ENCODE assay signal across 8 cellular contexts in the genomic region with DNA sequence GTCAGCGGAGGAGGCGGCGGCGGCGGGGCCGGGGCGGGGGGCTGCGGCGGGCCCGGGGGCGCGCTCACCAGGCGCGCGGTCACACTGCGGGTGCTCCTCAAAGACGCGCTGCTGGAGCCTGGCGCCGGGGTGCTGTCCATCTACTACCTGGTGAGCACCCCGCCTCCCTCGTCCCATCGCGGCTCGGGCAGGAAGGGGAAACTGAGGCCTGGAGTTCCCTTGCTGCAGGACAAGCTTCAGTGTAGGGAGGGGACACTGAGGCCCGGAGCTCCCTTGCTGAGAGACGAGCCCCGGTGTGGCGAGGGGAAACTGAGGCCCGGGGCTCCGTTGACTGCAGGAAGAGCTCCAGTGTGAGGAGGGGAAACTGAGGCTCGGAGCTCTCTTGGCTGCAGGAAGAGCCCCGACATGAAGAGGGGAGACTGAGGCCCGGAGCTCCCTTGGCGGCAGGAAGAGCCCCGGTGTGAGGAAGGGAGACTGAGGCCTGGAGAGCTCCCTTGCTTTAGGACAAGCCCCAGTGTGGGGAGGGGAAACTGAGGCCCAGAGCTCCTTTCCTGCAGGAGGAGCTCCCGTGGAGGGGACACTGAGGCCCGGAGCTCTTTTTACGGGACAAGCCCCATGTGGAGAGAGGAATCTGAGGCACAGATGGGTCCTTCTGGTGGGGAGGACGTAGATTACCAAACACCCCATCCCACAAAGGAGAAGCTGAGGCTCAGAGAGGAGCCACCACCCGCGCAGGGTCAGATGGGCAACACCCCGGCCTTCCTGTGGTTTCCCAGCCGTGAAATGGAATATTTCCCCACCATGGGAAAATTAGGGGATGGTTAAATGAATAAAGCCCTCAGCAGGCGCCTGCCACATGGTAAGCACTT. TPM values are rescaled to one million over a fixed set of nuclear protein-coding genes. Genes with fewer than 3 reads are reported as not detected.
DNase-seq lines count a peak whose midpoint lies in the region; ATAC-seq and TF ChIP-seq lines count a peak whose summit lies in the region.

No MANE protein-coding gene starts in this region.

- CTCF ChIA-PET in RWPE1 (lab: Yijun Ruan, JAX): interaction anchor here (0.6 to 1.1 kb wide), 2 partner anchors 8 to 78 kb away, joined by 3 to 10 read pairs; no protein-coding TSS in a partner anchor

- peak overlapping the region; percentile 91 for H3K27ac ChIP-seq in RWPE1

- POLR2A ChIA-PET in RWPE1 (lab: Yijun Ruan, JAX; ENCODE audit: low non-redundant PET): no interaction called here

- intact Hi-C loops in sciatic nerve (cut with DNase I): no loop called here

- TF ChIP-seq CTCF in GM12875 (IDR thresholded peaks at IDR 0.05; ENCODE audit: borderline replicate concordance, insufficient read depth, low read depth, low read length) (no peak), RWPE1 (conservative IDR thresholded peaks at IDR 0.05; ENCODE audit: low read depth) (no peak), fibroblast of mammary gland (conservative IDR thresholded peaks at IDR 0.05; ENCODE audit: control insufficient read depth, insufficient read depth, low read depth, low read length) (no peak)

- H3K4me3 ChIP-seq in GM12875 (ENCODE audit: low read depth, low read length) (peak overlapping the region; percentile 68), fibroblast of mammary gland (ENCODE audit: control insufficient read depth, low read depth, low read length) (peak overlapping the region; percentile 74)

- DNase-seq in RWPE1 (ENCODE audit: low spot score): no peak
- no peak for DNase-seq in fibroblast of mammary gland (ENCODE audit: low read depth)
- DNase-seq in sciatic nerve (ENCODE audit: low spot score): peak; percentile 71
- no peak for DNase-seq in 8988T
- DNase-seq in DMS153 treated with DMSO at 0.1 percent for 48 hours (lab: John Stamatoyannopoulos, UW; ENCODE audit: unreplicated experiment): no peak
- no peak for DNase-seq in NCI-H2081 treated with DMSO at 0.1 percent for 48 hours (lab: John Stamatoyannopoulos, UW)

- ATAC-seq in sciatic nerve: no peak
- no peak for ATAC-seq in GM21360 (IDR thresholded peaks at IDR 0.05; ENCODE audit: unreplicated experiment)

RNA-seq across cellular contexts. Expression of gene MPND, which starts 0.7 kb away (rescaled TPM):
- 13.1 TPM for total RNA-seq in sciatic nerve

RNA-seq across cellular contexts. Expression of gene STAP2, which starts 5.5 kb away (rescaled TPM):
- 3.7 TPM for total RNA-seq in sciatic nerve

RNA-seq across cellular contexts. Expression of gene FSD1, which starts 39.7 kb away (rescaled TPM):
- total RNA-seq in sciatic nerve: 0.31 TPM

RNA-seq across cellular contexts. Expression of gene TMIGD2, which starts 41.9 kb away (rescaled TPM):
- total RNA-seq in sciatic nerve: 0.85 TPM

RNA-seq across cellular contexts. Expression of gene SH3GL1, which starts 56.3 kb away (rescaled TPM):
- 71.8 TPM for total RNA-seq in sciatic nerve
